Comparison of ENCODE assay signal across 12 cellular contexts in genomic region chr20:50855498-50856474, GRCh38.
DNase-seq lines count a peak whose midpoint lies in the region; ATAC-seq, FAIRE-seq and TF ChIP-seq lines count a peak whose summit lies in the region.
"Had no signal": no experiment of that assay in that cellular context is flagged by ENCODE, and none has a peak within 500 bp of the region (broad histone marks: within the 10 kb centered on the region; RNA-seq: fewer than 3 reads in every experiment).

No MANE protein-coding gene starts in this region.

- CTCF ChIA-PET in WTC11 (lab: Charles Lee): interaction anchor here (0.6 to 2.2 kb wide), 3 partner anchors 9 to 61 kb away, joined by 3 to 7 read pairs (median 4); partner anchors contain the start of gene BCAS4

- H3K27me3 Mint-ChIP-seq in WTC11 (ENCODE audit: low read depth) (no peaks in the 10 kb centered on the region), T-helper 17 cell (no peaks in the 10 kb centered on the region)
- H3K27me3 Mint-ChIP-seq: naive thymus-derived CD8-positive, alpha-beta T cell had no signal

- intact Hi-C loops in left colon (cut with DNase I, micrococcal nuclease): no loop called here

- peaks cover 28% of the 10 kb centered on the region for H3K4me1 Mint-ChIP-seq in WTC11
- H3K4me1 Mint-ChIP-seq in T-helper 17 cell: no peaks in the 10 kb centered on the region

- POLR2A ChIA-PET in WTC11 (lab: Charles Lee): no interaction called here

- ATAC-seq in WTC11 (peak; percentile 56), left colon (peak; percentile 52), T-helper 17 cell (no peak), HG02571 (IDR thresholded peaks at IDR 0.05; ENCODE audit: unreplicated experiment) (no peak)
- ATAC-seq: naive thymus-derived CD8-positive, alpha-beta T cell had no signal

- no peaks in the 10 kb centered on the region for H3K36me3 Mint-ChIP-seq in WTC11
- peaks cover 3% of the 10 kb centered on the region for H3K36me3 Mint-ChIP-seq in T-helper 17 cell (ENCODE audit: low read depth)

- H3K27ac Mint-ChIP-seq in WTC11 (peak overlapping the region; percentile 88), T-helper 17 cell (no peak overlapping the region)

- peak; percentile 67 for FAIRE-seq in HTR-8/SVneo (lab: Jason Lieb, UNC)

- H3K4me3 Mint-ChIP-seq in WTC11 (no peak overlapping the region), T-helper 17 cell (no peak overlapping the region)
- H3K4me3 Mint-ChIP-seq: naive thymus-derived CD8-positive, alpha-beta T cell had no signal

- no peaks in the 10 kb centered on the region for H3K9me3 ChIP-seq in T-helper 17 cell (ENCODE audit: control insufficient read depth, low read length, poor library complexity, severe bottlenecking)

- in situ Hi-C loops in KBM-7 (cut with MboI; ENCODE audit: low pct_unique_long_range_greater_than_20kb, low sequenced_read_pairs): no loop called here

- DNase-seq in HTR-8/SVneo (ENCODE audit: insufficient read length, low spot score) (no peak), WTC11 (ENCODE audit: low spot score) (peak; percentile 42), left colon (no peak), T-helper 17 cell (no peak), KBM-7 (no peak)
- no peak for DNase-seq in central memory CD4-positive, alpha-beta T cell
- DNase-seq: activated effector memory CD4-positive, alpha-beta T cell treated with anti-CD3 and anti-CD28 coated beads, Interleukin-2, amount 50 U/mL, for 16 hours; hippocampal formation; naive thymus-derived CD8-positive, alpha-beta T cell; stimulated activated CD4-positive, alpha-beta T cell treated with anti-CD3 and anti-CD28 coated beads, Interleukin-2, amount 100 ng/mL, for 48 hours had no signal

- peak overlapping the region; percentile 63 for H3K27ac ChIP-seq in 22Rv1

- no peaks in the 10 kb centered on the region for H3K9me3 Mint-ChIP-seq in WTC11
- H3K9me3 Mint-ChIP-seq: naive thymus-derived CD8-positive, alpha-beta T cell had no signal

- TF ChIP-seq CTCF in 22Rv1 (IDR thresholded peaks at IDR 0.05): no peak
- no peak for TF ChIP-seq CTCF in WTC11 (IDR thresholded peaks at IDR 0.05)

TF ChIP-seq in WTC11, 78 proteins besides CTCF, POLR2A, EP300 and RAD21:
- TF ChIP-seq ESRRA (CRISPR knock-in tag; IDR thresholded peaks at IDR 0.05; ENCODE audit: borderline replicate concordance) (no peak), ZNF671 (CRISPR knock-in tag; IDR thresholded peaks at IDR 0.05) (no peak), GTF2I (CRISPR knock-in tag; conservative IDR thresholded peaks at IDR 0.05) (no peak), ATF3 (CRISPR knock-in tag; conservative IDR thresholded peaks at IDR 0.05) (no peak), ELF4 (CRISPR knock-in tag; IDR thresholded peaks at IDR 0.05; ENCODE audit: low read depth) (no peak), NR1H2 (CRISPR knock-in tag; IDR thresholded peaks at IDR 0.05) (no peak), GRHL2 (CRISPR knock-in tag; IDR thresholded peaks at IDR 0.05; ENCODE audit: insufficient replicate concordance, severe bottlenecking) (no peak), CBFB (CRISPR knock-in tag; IDR thresholded peaks at IDR 0.05; ENCODE audit: low read depth) (no peak), GABPB1 (CRISPR knock-in tag; IDR thresholded peaks at IDR 0.05) (no peak)
- TF ChIP-seq, protein P1, sequence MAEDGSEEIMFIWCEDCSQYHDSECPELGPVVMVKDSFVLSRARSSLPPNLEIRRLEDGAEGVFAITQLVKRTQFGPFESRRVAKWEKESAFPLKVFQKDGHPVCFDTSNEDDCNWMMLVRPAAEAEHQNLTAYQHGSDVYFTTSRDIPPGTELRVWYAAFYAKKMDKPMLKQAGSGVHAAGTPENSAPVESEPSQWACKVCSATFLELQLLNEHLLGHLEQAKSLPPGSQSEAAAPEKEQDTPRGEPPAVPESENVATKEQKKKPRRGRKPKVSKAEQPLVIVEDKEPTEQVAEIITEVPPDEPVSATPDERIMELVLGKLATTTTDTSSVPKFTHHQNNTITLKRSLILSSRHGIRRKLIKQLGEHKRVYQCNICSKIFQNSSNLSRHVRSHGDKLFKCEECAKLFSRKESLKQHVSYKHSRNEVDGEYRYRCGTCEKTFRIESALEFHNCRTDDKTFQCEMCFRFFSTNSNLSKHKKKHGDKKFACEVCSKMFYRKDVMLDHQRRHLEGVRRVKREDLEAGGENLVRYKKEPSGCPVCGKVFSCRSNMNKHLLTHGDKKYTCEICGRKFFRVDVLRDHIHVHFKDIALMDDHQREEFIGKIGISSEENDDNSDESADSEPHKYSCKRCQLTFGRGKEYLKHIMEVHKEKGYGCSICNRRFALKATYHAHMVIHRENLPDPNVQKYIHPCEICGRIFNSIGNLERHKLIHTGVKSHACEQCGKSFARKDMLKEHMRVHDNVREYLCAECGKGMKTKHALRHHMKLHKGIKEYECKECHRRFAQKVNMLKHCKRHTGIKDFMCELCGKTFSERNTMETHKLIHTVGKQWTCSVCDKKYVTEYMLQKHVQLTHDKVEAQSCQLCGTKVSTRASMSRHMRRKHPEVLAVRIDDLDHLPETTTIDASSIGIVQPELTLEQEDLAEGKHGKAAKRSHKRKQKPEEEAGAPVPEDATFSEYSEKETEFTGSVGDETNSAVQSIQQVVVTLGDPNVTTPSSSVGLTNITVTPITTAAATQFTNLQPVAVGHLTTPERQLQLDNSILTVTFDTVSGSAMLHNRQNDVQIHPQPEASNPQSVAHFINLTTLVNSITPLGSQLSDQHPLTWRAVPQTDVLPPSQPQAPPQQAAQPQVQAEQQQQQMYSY (CRISPR knock-in tag; IDR thresholded peaks at IDR 0.05): no peak

Comparison
In these comparisons a context has a peak if more than half of its experiments do, and no peak if none do; other contexts are left out.
1. ATAC-seq: peak in WTC11 (single experiment) and left colon (single experiment); none in T-helper 17 cell (single experiment) and HG02571 (single experiment).